ENCODE assay signal across 8 cellular contexts in the genomic region with DNA sequence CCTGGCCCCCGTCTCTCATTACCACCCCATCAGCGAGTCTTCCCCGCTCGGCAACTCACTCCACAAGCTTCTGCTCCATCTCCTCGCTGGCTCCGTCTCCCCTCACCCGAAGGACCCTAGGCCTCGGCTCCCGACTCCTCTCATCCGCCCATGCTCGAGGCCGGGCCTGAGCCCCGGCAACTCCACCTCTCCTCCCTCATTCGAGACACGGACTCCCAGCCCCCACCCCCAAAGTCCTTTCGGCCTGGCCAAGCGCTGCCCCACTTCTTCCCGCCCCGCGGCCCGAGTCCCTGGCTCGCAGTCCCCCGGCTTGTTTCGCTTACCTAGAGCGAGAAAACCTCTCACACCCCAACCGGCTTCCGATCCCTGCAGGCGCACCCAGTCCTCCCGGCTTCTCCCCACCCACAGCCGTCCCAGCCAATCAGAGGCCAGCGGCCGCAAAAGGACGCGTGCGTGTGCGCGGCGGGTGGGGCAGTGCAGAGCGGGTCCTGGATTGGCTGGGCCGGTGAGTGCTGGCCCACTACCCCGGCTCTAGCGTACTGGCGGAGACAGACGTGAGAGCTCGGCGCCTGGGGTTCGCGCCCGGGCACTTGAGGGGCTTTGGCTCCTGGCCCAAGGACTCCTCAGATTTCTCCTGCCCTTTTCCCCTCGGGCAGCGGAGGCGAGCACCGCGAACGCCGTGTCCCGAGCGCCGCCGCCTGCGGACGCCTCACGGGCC. TPM values are rescaled to one million over a fixed set of nuclear protein-coding genes. Genes with fewer than 3 reads are reported as not detected.
DNase-seq lines count a peak whose midpoint lies in the region; TF ChIP-seq lines count a peak whose summit lies in the region.

Gene HIGD1A (minus strand): TSS at position 378 of the 718 bp plus-strand sequence. CDS start 10,237 bp downstream, outside the sequence.

- TF ChIP-seq POLR2A in stomach (IDR thresholded peaks at IDR 0.05) = peak in 2 of 4 donors; percentile 96 to 98

- H2AFZ ChIP-seq in MM.1S (ENCODE audit: low read length) (peak within 1 kb of the TSS; percentile 99), neural cell (ENCODE audit: low read depth, low read length) (peak within 1 kb of the TSS; percentile 66)

- TF ChIP-seq CTCF in MM.1S (IDR thresholded peaks at IDR 0.05; ENCODE audit: low read length) (no peak), neural cell (IDR thresholded peaks at IDR 0.05; ENCODE audit: poor library complexity, severe bottlenecking) (peak; percentile 16), stomach (IDR thresholded peaks at IDR 0.05) (no peak)

- no peaks in the 10 kb centered on the region for H3K36me3 ChIP-seq in ES-I3 (ENCODE audit: insufficient read depth, low read length)
- H3K36me3 ChIP-seq in HAP-1 (replicated peaks) = peaks cover 5% of the 10 kb centered on the region; the same call in 1 of the 2 replicates
- no peaks in the 10 kb centered on the region for H3K36me3 ChIP-seq in MM.1S (replicated peaks; ENCODE audit: insufficient read depth, low read length)
- no peaks in the 10 kb centered on the region for H3K36me3 ChIP-seq in neural cell (ENCODE audit: insufficient read depth, low read length)
- H3K36me3 ChIP-seq in stomach = no peaks in the 10 kb centered on the region

- peak within 1 kb of the TSS; percentile 81 for H3K27ac ChIP-seq in MM.1S (ENCODE audit: low read length)
- H3K27ac ChIP-seq in neural cell (ENCODE audit: low read length) = peak within 1 kb of the TSS; percentile 94
- peak within 1 kb of the TSS; percentile 96 to 100 (median 98) for H3K27ac ChIP-seq in stomach

- peak; percentile 95 to 97 for DNase-seq in HAP-1 (ENCODE audit: low spot score in 2 of 2)
- peak; percentile 96 for DNase-seq in MM.1S
- peak; percentile 73 for DNase-seq in SIG-M5 (lab: John Stamatoyannopoulos, UW)
- peak; percentile 89 for DNase-seq in activated gamma-delta T cell (lab: John Stamatoyannopoulos, UW)
- DNase-seq in fibroblast of the conjunctiva (ENCODE audit: low read depth) = peak; percentile 90
- DNase-seq in stomach = peak; percentile 97

- H4K20me1 ChIP-seq in MM.1S (ENCODE audit: insufficient read depth, low read length) (no peaks in the 10 kb centered on the region), neural cell (ENCODE audit: insufficient read depth) (no peaks in the 10 kb centered on the region)

- H3K9me3 ChIP-seq in ES-I3 (ENCODE audit: control insufficient read depth, insufficient read depth, low read length) (no peaks in the 10 kb centered on the region), HAP-1 (no peaks in the 10 kb centered on the region; the same call in 1 of the 2 replicates), MM.1S (replicated peaks; ENCODE audit: insufficient read depth, low read length) (no peaks in the 10 kb centered on the region), neural cell (ENCODE audit: low read length) (no peaks in the 10 kb centered on the region), stomach (no peaks in the 10 kb centered on the region)

- WGBS in stomach, 5 donors = 0 to 1% (median 1%) methylated on average over 42 to 63 of the region's 63 CpGs

- in situ Hi-C loops in HAP-1 (cut with MboI; ENCODE audit: low sequenced_read_pairs) = no loop called here

- H3K4me3 ChIP-seq in HAP-1 = peak within 1 kb of the TSS; percentile 71
- peak within 1 kb of the TSS; percentile 89 for H3K4me3 ChIP-seq in MM.1S (ENCODE audit: low read length)
- H3K4me3 ChIP-seq in neural cell (ENCODE audit: low read length) = peak within 1 kb of the TSS; percentile 83
- H3K4me3 ChIP-seq in stomach = peak within 1 kb of the TSS; percentile 69 to 79 (median 72)

- intact Hi-C loops in stomach (cut with DNase I; ENCODE audit: low total_unique reads) = no loop called here

- no peak for TF ChIP-seq RAD21 in neural cell (conservative IDR thresholded peaks at IDR 0.05)

- H3K9me2 ChIP-seq in MM.1S (replicated peaks; ENCODE audit: insufficient read depth, low read length) (no peaks in the 10 kb centered on the region), neural cell (ENCODE audit: insufficient read depth, low read length) (no peaks in the 10 kb centered on the region)

- H3K79me2 ChIP-seq in MM.1S (ENCODE audit: low read length) (peaks cover 46% of the 10 kb centered on the region), neural cell (replicated peaks; ENCODE audit: insufficient read depth, low read length) (peaks cover 39% of the 10 kb centered on the region)

- H3K4me1 ChIP-seq in ES-I3 (ENCODE audit: insufficient read depth, low read length) = peaks cover 10% of the 10 kb centered on the region; the same call in 1 of the 2 replicates
- H3K4me1 ChIP-seq in HAP-1 = peaks cover 25% of the 10 kb centered on the region
- peaks cover 8% of the 10 kb centered on the region; the same call in 1 of the 2 replicates for H3K4me1 ChIP-seq in MM.1S (ENCODE audit: low read length)
- H3K4me1 ChIP-seq in stomach = peaks cover 28 to 54% (median 43%) of the 10 kb centered on the region in 4 donors

- H3K4me2 ChIP-seq in MM.1S (ENCODE audit: low read depth, low read length) = peak within 1 kb of the TSS; percentile 64
- peak within 1 kb of the TSS; percentile 100 for H3K4me2 ChIP-seq in neural cell (ENCODE audit: low read length)

- TF ChIP-seq EP300 in neural cell (conservative IDR thresholded peaks at IDR 0.05; ENCODE audit: poor library complexity, severe bottlenecking) (no peak), stomach (IDR thresholded peaks at IDR 0.05) (no peak)

- no peaks in the 10 kb centered on the region for H3K27me3 ChIP-seq in HAP-1 (ENCODE audit: low read depth)
- no peaks in the 10 kb centered on the region for H3K27me3 ChIP-seq in MM.1S (replicated peaks; ENCODE audit: insufficient read depth, low read length)
- H3K27me3 ChIP-seq in neural cell (ENCODE audit: insufficient read depth, low read depth, low read length) = no peaks in the 10 kb centered on the region
- H3K27me3 ChIP-seq in stomach = no peaks in the 10 kb centered on the region

- H3F3A ChIP-seq in MM.1S (ENCODE audit: insufficient read depth, low read length) = peaks cover 6% of the 10 kb centered on the region
- H3F3A ChIP-seq in neural cell (ENCODE audit: insufficient read depth, low read length, poor library complexity, severe bottlenecking) = peaks cover 4% of the 10 kb centered on the region

- H3K9ac ChIP-seq in ES-I3 (ENCODE audit: low read depth, low read length) = peak within 1 kb of the TSS; percentile 79
- H3K9ac ChIP-seq in MM.1S (ENCODE audit: low read length) = peak within 1 kb of the TSS; percentile 85
- peak within 1 kb of the TSS; percentile 95 for H3K9ac ChIP-seq in neural cell (ENCODE audit: low read length)

TF ChIP-seq in neural cell, 6 proteins besides CTCF, POLR2A, EP300 and RAD21:
- TF ChIP-seq EZH2 (IDR thresholded peaks at IDR 0.05; ENCODE audit: borderline replicate concordance, insufficient read depth, low read length, poor library complexity, severe bottlenecking) (no peak), REST (IDR thresholded peaks at IDR 0.05; ENCODE audit: borderline replicate concordance) (peak; percentile 85), MXI1 (conservative IDR thresholded peaks at IDR 0.05; ENCODE audit: poor library complexity, severe bottlenecking) (peak; percentile 70), TAF1 (IDR thresholded peaks at IDR 0.05; ENCODE audit: low read depth) (peak; percentile 75), POLR2AphosphoS5 (IDR thresholded peaks at IDR 0.05) (peak; percentile 99), SMC3 (conservative IDR thresholded peaks at IDR 0.05; ENCODE audit: poor library complexity) (no peak)

RNA-seq across cellular contexts. Expression of gene HIGD1A, which starts in this region (rescaled TPM):
- polyA plus RNA-seq in neural cell = 303 and 350 TPM in 2 replicates
- polyA minus RNA-seq in neural cell = 138 and 141 TPM in 2 replicates
- 100 to 1,000 TPM in 2 of 5 donors, 10 to 100 TPM in 3; 62.0 to 313 (median 98.8) TPM for total RNA-seq in stomach
- polyA plus RNA-seq in stomach = 100 to 1,000 TPM; 202 to 413 (median 311) TPM

Comparison
In these comparisons a context has a peak if more than half of its experiments do, and no peak if none do; other contexts are left out.
1. Peak in every context shown above with its lines: DNase-seq, H3K4me3 ChIP-seq and H3K27ac ChIP-seq.